28 cellular contexts compared by ENCODE assay signal in the genomic region with DNA sequence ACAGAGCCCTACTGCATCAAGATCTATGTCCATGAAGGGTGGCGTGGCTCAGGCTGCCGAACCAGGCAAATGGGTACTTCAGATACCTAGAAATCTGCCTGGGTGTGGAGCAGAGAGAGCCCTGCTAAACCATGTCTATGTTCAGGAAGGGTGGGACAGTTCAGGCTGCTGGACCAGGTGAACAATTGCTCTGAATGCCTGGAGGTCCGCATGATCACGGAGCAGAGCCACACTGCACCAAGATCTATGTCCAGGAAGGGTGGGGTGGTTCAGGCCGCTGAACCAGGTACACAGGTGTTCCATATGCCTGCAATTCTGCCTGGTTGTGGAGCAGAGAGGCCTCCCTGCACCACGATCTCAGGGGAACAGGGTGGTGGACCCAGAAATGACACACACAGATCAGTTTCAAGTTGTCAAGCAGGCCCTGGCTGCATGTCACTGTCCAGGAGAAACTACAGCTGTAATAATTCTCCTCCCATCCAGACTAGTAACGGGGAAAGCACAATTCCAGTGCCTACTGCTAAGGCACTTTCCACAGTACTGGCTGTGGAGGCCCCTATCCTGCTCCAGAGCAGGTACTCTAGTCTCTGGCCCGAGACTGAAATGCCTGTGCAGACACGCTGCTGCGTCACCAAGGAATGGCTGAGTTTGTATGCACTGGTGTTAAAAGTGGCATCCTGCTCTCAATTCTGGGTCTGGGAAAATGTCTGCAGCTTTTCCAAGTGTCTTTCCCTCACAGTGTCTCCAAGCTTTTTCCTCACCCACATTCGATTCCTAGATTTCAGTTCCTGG.
"Had no signal": no experiment of that assay in that cellular context is flagged by ENCODE, and none has a peak within 500 bp of the region (broad histone marks: within the 10 kb centered on the region; RNA-seq: fewer than 3 reads in every experiment).

No MANE protein-coding gene starts in this region.

- H3K4me1 ChIP-seq: ascending aorta, body of pancreas, SJCRH30 had no signal

- H3K27ac ChIP-seq: ascending aorta, body of pancreas, cardiac muscle cell, SJCRH30, VCaP had no signal

- H3K4me3 Mint-ChIP-seq: activated CD4-positive, alpha-beta memory T cell treated with anti-CD3 and anti-CD28 coated beads for 36 hours; activated CD4-positive, alpha-beta T cell treated with anti-CD3 and anti-CD28 coated beads, Interleukin-2, amount 10 ng/mL, durations not matched to agents 7 days and 5 days; activated T-helper 17 cell treated with anti-CD3 and anti-CD28 coated beads, Interleukin-2, amount 50 U/mL, for 72 hours had no signal

- H3K4me1 Mint-ChIP-seq: activated T-helper 17 cell treated with anti-CD3 and anti-CD28 coated beads, Interleukin-2, amount 50 U/mL, for 72 hours had no signal

- H3K9me3 Mint-ChIP-seq: activated T-helper 17 cell treated with anti-CD3 and anti-CD28 coated beads, Interleukin-2, amount 50 U/mL, for 72 hours had no signal

- H3K36me3 ChIP-seq: ascending aorta, cardiac muscle cell, SJCRH30 had no signal

- H3K27me3 ChIP-seq: ascending aorta, body of pancreas, cardiac muscle cell, SJCRH30 had no signal

- H3K9me3 ChIP-seq: body of pancreas, SJCRH30, SK-N-SH had no signal

- H3K27ac Mint-ChIP-seq: activated CD4-positive, alpha-beta memory T cell treated with anti-CD3 and anti-CD28 coated beads for 36 hours; activated CD4-positive, alpha-beta T cell treated with anti-CD3 and anti-CD28 coated beads, Interleukin-2, amount 10 ng/mL, durations not matched to agents 7 days and 5 days; activated T-helper 17 cell treated with anti-CD3 and anti-CD28 coated beads, Interleukin-2, amount 50 U/mL, for 72 hours had no signal

- H3K27me3 Mint-ChIP-seq: activated CD4-positive, alpha-beta memory T cell treated with anti-CD3 and anti-CD28 coated beads for 36 hours; activated CD4-positive, alpha-beta T cell treated with anti-CD3 and anti-CD28 coated beads, Interleukin-2, amount 10 ng/mL, durations not matched to agents 7 days and 5 days; activated T-helper 17 cell treated with anti-CD3 and anti-CD28 coated beads, Interleukin-2, amount 50 U/mL, for 72 hours had no signal

- H3K4me2 ChIP-seq: SK-N-SH had no signal

- H3K4me3 ChIP-seq: ascending aorta, body of pancreas, cardiac muscle cell, K562, SJCRH30 had no signal

- DNase-seq: activated CD4-positive, alpha-beta memory T cell treated with anti-CD3 and anti-CD28 coated beads for 36 hours; activated CD4-positive, alpha-beta T cell treated with anti-CD3 and anti-CD28 coated beads, Interleukin-2, amount 10 ng/mL, durations not matched to agents 7 days and 5 days; activated CD4-positive, CD25-positive, alpha-beta regulatory T cell; activated CD8-positive, alpha-beta memory T cell treated with anti-CD3 and anti-CD28 coated beads for 24 hours; activated gamma-delta T cell; activated naive CD4-positive, alpha-beta T cell treated with anti-CD3 and anti-CD28 coated beads, Interleukin-2, amount 50 U/mL, for 16 hours; activated T-cell treated with anti-CD3 and anti-CD28 coated beads, Interleukin-2, amount 50 U/mL, for 48 hours; amniotic stem cell; body of pancreas; Karpas-422; NCI-H1048; NCI-H1930; NCI-H345; NCI-H510A; NCI-H526 treated with DMSO at 0.1 percent for 48 hours; NCI-H82; OCI-M1; Right ventricle myocardium superior; RPMI8226; SJCRH30; SK-N-SH; T-helper 1 cell had no signal

- ATAC-seq: activated T-helper 17 cell treated with anti-CD3 and anti-CD28 coated beads, Interleukin-2, amount 50 U/mL, for 72 hours; body of pancreas; K562; Panc1 had no signal
